Comparison of ENCODE assay signal across 8 cellular contexts in genomic region chr17:70144260-70144846, GRCh38. TPM values are rescaled to one million over a fixed set of nuclear protein-coding genes. Genes with fewer than 3 reads are reported as not detected.
DNase-seq lines count a peak whose midpoint lies in the region; ATAC-seq and TF ChIP-seq lines count a peak whose summit lies in the region.

No MANE protein-coding gene starts in this region.

- TF ChIP-seq POLR2A in erythroblast (IDR thresholded peaks at IDR 0.05; ENCODE audit: low read length) (no peak), gastrocnemius medialis (IDR thresholded peaks at IDR 0.05) (no peak)

- H3K36me3 Mint-ChIP-seq in activated CD4-positive, alpha-beta T cell treated with anti-CD3 and anti-CD28 coated beads for 36 hours (ENCODE audit: low read depth) = no peaks in the 10 kb centered on the region

- H3K36me3 ChIP-seq in gastrocnemius medialis = no peaks in the 10 kb centered on the region

- no peak overlapping the region for H3K4me3 ChIP-seq in gastrocnemius medialis

- H3K27ac ChIP-seq in gastrocnemius medialis = no peak overlapping the region

- no peaks in the 10 kb centered on the region for H3K9me3 ChIP-seq in gastrocnemius medialis

- in situ Hi-C loops in gastrocnemius medialis (cut with MboI; ENCODE audit: low sequenced_read_pairs in 4 of 4) = loop anchor here in 2 of 4 donors (10.0 to 25.0 kb wide), 4 partner anchors 407 to 807 kb away; partner anchors contain the start of gene ABCA5 (in 1 of the 2)

- H3K27me3 ChIP-seq in gastrocnemius medialis = no peaks in the 10 kb centered on the region

- TF ChIP-seq CTCF in gastrocnemius medialis (IDR thresholded peaks at IDR 0.05 in 4 of 5, conservative IDR thresholded peaks at IDR 0.05 in 1 of 5) = peak; percentile 69 to 80 (median 72)

- no peak overlapping the region for H3K27ac Mint-ChIP-seq in activated CD4-positive, alpha-beta T cell treated with anti-CD3 and anti-CD28 coated beads for 36 hours

- intact Hi-C loops in gastrocnemius medialis (cut with DNase I; ENCODE audit: low total_unique reads) = loop anchor here (2.0 to 10.0 kb wide), 4 partner anchors 180 to 820 kb away; partner anchors contain the start of gene ABCA5
- intact Hi-C loops in activated CD4-positive, alpha-beta T cell treated with anti-CD3 and anti-CD28 coated beads for 36 hours (cut with DNase I, micrococcal nuclease) = loop anchor here (1.0 to 2.0 kb wide), 3 partner anchors 537 to 576 kb away; no protein-coding TSS in a partner anchor

- H3K27me3 Mint-ChIP-seq in activated CD4-positive, alpha-beta T cell treated with anti-CD3 and anti-CD28 coated beads for 36 hours = peaks cover 7% of the 10 kb centered on the region

- H3K9me3 Mint-ChIP-seq in activated CD4-positive, alpha-beta T cell treated with anti-CD3 and anti-CD28 coated beads for 36 hours (ENCODE audit: low read depth) = no peaks in the 10 kb centered on the region

- CTCF ChIA-PET in activated CD4-positive, alpha-beta T cell treated with anti-CD3 and anti-CD28 coated beads for 36 hours (lab: Charles Lee) = interaction anchor here (0.6 to 0.7 kb wide), 2 partner anchors 195 to 575 kb away, joined by 3 read pairs; no protein-coding TSS in a partner anchor

- H3K4me1 ChIP-seq in gastrocnemius medialis = peaks cover 4 to 7% of the 10 kb centered on the region in 2 donors

- H3K4me3 Mint-ChIP-seq in activated CD4-positive, alpha-beta T cell treated with anti-CD3 and anti-CD28 coated beads for 36 hours = no peak overlapping the region

- POLR2A ChIA-PET in activated CD4-positive, alpha-beta T cell treated with anti-CD3 and anti-CD28 coated beads for 36 hours (lab: Charles Lee) = no interaction called here

- no peaks in the 10 kb centered on the region for H3K4me1 Mint-ChIP-seq in activated CD4-positive, alpha-beta T cell treated with anti-CD3 and anti-CD28 coated beads for 36 hours

- ATAC-seq in gastrocnemius medialis = peak; percentile 37 to 49
- ATAC-seq in activated CD4-positive, alpha-beta T cell treated with anti-CD3 and anti-CD28 coated beads for 36 hours = no peak
- no peak for ATAC-seq in GM18867 (IDR thresholded peaks at IDR 0.05; ENCODE audit: unreplicated experiment)

- DNase-seq in NCI-H2081 (lab: John Stamatoyannopoulos, UW) (peak; percentile 24 to 58), NCI-H2081 treated with DMSO at 0.1 percent for 48 hours (lab: John Stamatoyannopoulos, UW) (no peak), NCI-H69 (lab: John Stamatoyannopoulos, UW) (peak; percentile 59), erythroblast (lab: John Stamatoyannopoulos, UW) (peak; percentile 2 to 37), gastrocnemius medialis (no peak), islet precursor cell (no peak)
- DNase-seq in activated CD4-positive, alpha-beta T cell treated with anti-CD3 and anti-CD28 coated beads for 36 hours = no peak

RNA-seq across cellular contexts. Expression of gene KCNJ2, which starts 25.0 kb away (rescaled TPM):
- total RNA-seq in gastrocnemius medialis = 10 to 100 TPM in 2 of 4 donors, 1 to 10 TPM in 2; 7.3 to 18.9 (median 10.6) TPM
- not detected for total RNA-seq in activated CD4-positive, alpha-beta T cell treated with anti-CD3 and anti-CD28 coated beads for 36 hours

Comparison
In these comparisons a context has a peak if more than half of its experiments do, and no peak if none do; other contexts are left out.
1. DNase-seq: peak in NCI-H2081 (2 of 2), NCI-H69 (single experiment) and erythroblast (2 of 2); none in NCI-H2081 treated with DMSO at 0.1 percent for 48 hours (single experiment), gastrocnemius medialis (0 of 2), activated CD4-positive, alpha-beta T cell treated with anti-CD3 and anti-CD28 coated beads for 36 hours (single experiment) and islet precursor cell (single experiment).
2. ATAC-seq: peak in gastrocnemius medialis (2 of 2); none in activated CD4-positive, alpha-beta T cell treated with anti-CD3 and anti-CD28 coated beads for 36 hours (single experiment) and GM18867 (single experiment).
3. RNA of gene KCNJ2, which starts 25.0 kb away (total RNA-seq): 7.3 to 18.9 TPM in gastrocnemius medialis; not detected in activated CD4-positive, alpha-beta T cell treated with anti-CD3 and anti-CD28 coated beads for 36 hours; every median in the first group is over 4 times any median in the second.